23 cellular contexts compared by ENCODE assay signal in the genomic region with DNA sequence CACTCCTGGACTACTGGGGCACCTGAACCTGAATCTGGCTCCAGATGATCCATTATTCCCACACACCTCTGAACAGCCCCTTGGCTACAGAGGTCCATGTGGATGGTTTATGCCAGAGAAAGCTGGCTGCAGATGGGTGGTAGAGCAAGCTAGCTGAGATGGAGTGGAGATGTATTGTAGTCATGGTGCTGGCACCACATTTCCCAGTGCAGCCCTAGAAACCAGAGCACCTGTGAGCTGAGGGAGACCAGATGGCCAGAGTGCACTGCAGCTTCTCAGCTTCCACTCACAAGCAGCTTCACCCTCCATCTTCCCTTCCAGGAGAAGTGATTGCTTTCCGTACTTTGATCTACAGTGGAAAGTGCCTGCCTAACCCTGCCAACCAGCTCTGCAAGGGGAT. TPM values are rescaled to one million over a fixed set of nuclear protein-coding genes. Genes with fewer than 3 reads are reported as not detected.
"Had no signal": no experiment of that assay in that cellular context is flagged by ENCODE, and none has a peak within 500 bp of the region (broad histone marks: within the 10 kb centered on the region; RNA-seq: fewer than 3 reads in every experiment).

No MANE protein-coding gene starts in this region.

- DNase-seq: activated CD4-positive, alpha-beta T cell treated with anti-CD3 and anti-CD28 coated beads for 4 hours; activated CD4-positive, alpha-beta T cell treated with anti-CD3 and anti-CD28 coated beads, Interleukin-2, amount 50 U/mL, for 4 hours; activated CD8-positive, alpha-beta memory T cell treated with anti-CD3 and anti-CD28 coated beads, Interleukin-2, amount 50 U/mL, for 48 hours; activated CD8-positive, alpha-beta T cell treated with anti-CD3 and anti-CD28 coated beads, Interleukin-2, amount 10 ng/mL, durations not matched to agents 7 days and 5 days; activated T-cell treated with anti-CD3 and anti-CD28 coated beads, Interleukin-2, amount 50 U/mL, for 1 hour; aorta; caudate nucleus; IMR-90; Kasumi-1; KBM-7; NCI-H1105 treated with DMSO at 0.1 percent for 48 hours; NCI-H1436 treated with DMSO at 0.1 percent for 48 hours; NCI-H2029; NCI-H345; NCI-H510A; NCI-H774; PC-3; SHP77; SW 1271 had no signal

- H3K4me1 ChIP-seq: breast epithelium, SJSA1 had no signal

- H3K27me3 ChIP-seq: breast epithelium, SJSA1 had no signal

- H3K4me3 ChIP-seq: breast epithelium, SJSA1 had no signal

- H3K9me3 ChIP-seq: breast epithelium, SJSA1 had no signal

- H3K36me3 ChIP-seq: breast epithelium, SJSA1 had no signal

- H3K27ac ChIP-seq: breast epithelium, SJSA1 had no signal

RNA-seq across cellular contexts. Expression of a gene that starts 29.9 kb away (rescaled TPM):
- total RNA-seq: activated CD8-positive, alpha-beta T cell treated with anti-CD3 and anti-CD28 coated beads, Interleukin-2, amount 10 ng/mL, durations not matched to agents 7 days and 5 days; PC-3; T-helper 1 cell treated with Interleukin-12 subunit alpha and Interleukin-12 subunit beta and Interleukin-4 antibody, amounts not matched to agents 30 ng/mL and 1 ng/mL, for 36 hours had no signal

RNA-seq across cellular contexts. Expression of a gene that starts 33.3 kb away (rescaled TPM):
- total RNA-seq: activated CD8-positive, alpha-beta T cell treated with anti-CD3 and anti-CD28 coated beads, Interleukin-2, amount 10 ng/mL, durations not matched to agents 7 days and 5 days; aorta; cerebellum; IMR-90; PC-3; SJSA1; T-helper 1 cell treated with Interleukin-12 subunit alpha and Interleukin-12 subunit beta and Interleukin-4 antibody, amounts not matched to agents 30 ng/mL and 1 ng/mL, for 36 hours had no signal
- polyA plus RNA-seq: IMR-90 had no signal
